ENCODE assay signal across 37 cellular contexts in the genomic region with DNA sequence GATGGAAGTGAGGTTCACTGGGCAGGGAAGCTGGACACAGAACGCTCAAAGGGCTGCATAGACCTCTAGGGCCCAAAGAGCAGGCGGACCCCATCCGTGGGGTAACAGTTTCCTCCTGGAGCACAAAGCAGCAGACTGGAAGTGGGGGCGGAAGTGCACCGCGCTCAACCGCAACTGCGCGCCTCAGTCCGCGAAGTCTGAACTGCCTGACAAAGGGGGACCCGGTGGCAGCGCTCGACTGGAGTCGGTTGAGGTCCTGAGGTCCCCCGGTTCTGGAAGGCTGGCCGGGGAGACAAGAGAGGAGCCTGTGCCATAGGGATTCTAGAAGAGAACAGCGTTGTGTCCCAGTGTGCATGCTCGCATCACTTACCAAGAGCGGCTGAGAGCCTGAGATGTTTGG. TPM values are rescaled to one million over a fixed set of nuclear protein-coding genes. Genes with fewer than 3 reads are reported as not detected.
A peak's percentile ranks its signal among the peaks of the same experiment; 100 is the strongest.
DNase-seq lines count a peak whose midpoint lies in the region; ATAC-seq, FAIRE-seq and TF ChIP-seq lines count a peak whose summit lies in the region.
"Had no signal": no experiment of that assay in that cellular context is flagged by ENCODE, and none has a peak within 500 bp of the region (broad histone marks: within the 10 kb centered on the region; RNA-seq: fewer than 3 reads in every experiment).

No MANE protein-coding gene starts in this region.

- DNase-seq in lower lobe of right lung: peak; percentile 30
- no peak for DNase-seq in neuronal stem cell (ENCODE audit: low spot score)
- no peak for DNase-seq in testis
- peak; percentile 61 for DNase-seq in upper lobe of right lung
- no peak for DNase-seq in activated CD4-positive, alpha-beta T cell treated with anti-CD3 and anti-CD28 coated beads, Interleukin-2, amount 50 U/mL, for 4 hours
- DNase-seq in activated naive CD4-positive, alpha-beta T cell (lab: John Stamatoyannopoulos, UW): no peak
- DNase-seq in GM23338 (ENCODE audit: low spot score): no peak
- DNase-seq in HepG2 (ENCODE audit: low spot score): no peak
- DNase-seq: 8988T; ACHN; AML-193; BE2C; C1 segment of cervical spinal cord; Caco-2; Calu3; CD4-positive, alpha-beta memory T cell; CD4-positive, alpha-beta T cell; CD4-positive, CD25-positive, alpha-beta regulatory T cell; CD8-positive, alpha-beta memory T cell; CD8-positive, alpha-beta T cell; COR-L47; DMS 273 treated with DMSO at 0.1 percent for 48 hours; DMS153; DMS53; DMS79; DMS79 treated with DMSO at 0.1 percent for 48 hours; DND-41; EL had no signal

- no peaks in the 10 kb centered on the region for H3K4me1 ChIP-seq in lower lobe of right lung
- no peaks in the 10 kb centered on the region for H3K4me1 ChIP-seq in neuronal stem cell (ENCODE audit: control insufficient read depth in 2 of 2, insufficient read depth in 1 of 2, low read depth in 1 of 2, low read length in 2 of 2)
- no peaks in the 10 kb centered on the region for H3K4me1 ChIP-seq in testis
- no peaks in the 10 kb centered on the region for H3K4me1 ChIP-seq in upper lobe of right lung
- peaks cover 1% of the 10 kb centered on the region for H3K4me1 ChIP-seq in GM23338 (ENCODE audit: insufficient read depth)
- H3K4me1 ChIP-seq in HepG2 (ENCODE audit: insufficient read depth, low read length): no peaks in the 10 kb centered on the region
- H3K4me1 ChIP-seq: A549, BE2C, Caco-2 had no signal

- H3K9me3 Mint-ChIP-seq in GM23338: peaks cover 9% of the 10 kb centered on the region
- H3K9me3 Mint-ChIP-seq: CD8-positive, alpha-beta T cell had no signal

- peaks cover 1% of the 10 kb centered on the region for H3K4me1 Mint-ChIP-seq in GM23338
- H3K4me1 Mint-ChIP-seq: B cell; CD14-positive monocyte; CD4-positive, alpha-beta memory T cell; CD8-positive, alpha-beta memory T cell had no signal

- H3K27ac Mint-ChIP-seq in GM23338: no peak overlapping the region
- H3K27ac Mint-ChIP-seq: B cell; CD14-positive monocyte; CD4-positive, alpha-beta memory T cell; CD4-positive, alpha-beta T cell; CD4-positive, CD25-positive, alpha-beta regulatory T cell; CD8-positive, alpha-beta T cell had no signal

- H2BK12ac ChIP-seq in neuronal stem cell (ENCODE audit: low read length): peak overlapping the region; percentile 41

- no peak overlapping the region for H2BK5ac ChIP-seq in neuronal stem cell (ENCODE audit: low read length)

- H4K20me1 ChIP-seq in GM23338 (replicated peaks; ENCODE audit: insufficient read depth) (no peaks in the 10 kb centered on the region), HepG2 (ENCODE audit: insufficient read depth, low read length) (no peaks in the 10 kb centered on the region)
- H4K20me1 ChIP-seq: BLaER1 had no signal

- ATAC-seq in lower lobe of right lung (no peak), upper lobe of right lung (no peak), GM23338 (no peak), HepG2 (no peak)
- ATAC-seq: A549; CD8-positive, alpha-beta T cell had no signal

- no peak for TF ChIP-seq RAD21 in HepG2 (CRISPR knock-in tag; IDR thresholded peaks at IDR 0.05)

- peak overlapping the region; percentile 20 for H2BK15ac ChIP-seq in neuronal stem cell (ENCODE audit: low read length)

- H3K9me2 ChIP-seq in GM23338 (ENCODE audit: insufficient read depth): no peaks in the 10 kb centered on the region

- CTCF ChIA-PET in HepG2 (lab: Yijun Ruan, JAX; ENCODE audit: low intra/inter-chr PET ratio, low total read pairs): no interaction called here

- H3K4me2 ChIP-seq in neuronal stem cell (ENCODE audit: insufficient read depth, low read length, poor library complexity, severe bottlenecking) (no peak overlapping the region), GM23338 (no peak overlapping the region), HepG2 (ENCODE audit: low read depth, low read length) (no peak overlapping the region)
- H3K4me2 ChIP-seq: A549; BLaER1; BLaER1 treated with 17β-estradiol and CSF1 and Interleukin-3, amounts not matched to agents 10 nM and 100 nM had no signal

- in situ Hi-C loops in HepG2 (cut with HindIII; ENCODE audit: extremely low pct_ligation_motif_present, low pct_unique_long_range_greater_than_20kb): no loop called here

- peak overlapping the region; percentile 53 for H3K18ac ChIP-seq in neuronal stem cell (ENCODE audit: low read length)

- no peak overlapping the region for H2AFZ ChIP-seq in neuronal stem cell (ENCODE audit: low read length)
- H2AFZ ChIP-seq in GM23338: no peak overlapping the region
- no peak overlapping the region for H2AFZ ChIP-seq in HepG2 (ENCODE audit: low read length)

- no peak overlapping the region for H4K91ac ChIP-seq in neuronal stem cell (ENCODE audit: low read depth, low read length, poor library complexity)

- no peaks in the 10 kb centered on the region for H3K79me1 ChIP-seq in neuronal stem cell (ENCODE audit: low read depth, low read length)

- no peak overlapping the region for H4K8ac ChIP-seq in neuronal stem cell (ENCODE audit: low read depth, low read length)

- no peak overlapping the region for H3K14ac ChIP-seq in neuronal stem cell (ENCODE audit: low read length)

- H3K4me3 ChIP-seq in lower lobe of right lung (no peak overlapping the region), neuronal stem cell (ENCODE audit: low read length in 2 of 2) (no peak overlapping the region), testis (peak overlapping the region; percentile 5 to 13), upper lobe of right lung (no peak overlapping the region), GM23338 (no peak overlapping the region), HepG2 (replicated peaks in 1 of 3; ENCODE audit: insufficient read depth in 1 of 3, low read depth in 2 of 3, low read length in 3 of 3) (no peak overlapping the region)
- H3K4me3 ChIP-seq: A549; BLaER1; BLaER1 treated with 17β-estradiol and CSF1 and Interleukin-3, amounts not matched to agents 10 nM and 100 nM had no signal

- BruUV-seq in HepG2 (replicated peaks; lab: Mats Ljungman, UMichigan): no TSS peak

- peak overlapping the region; percentile 71 for H2AK5ac ChIP-seq in neuronal stem cell (ENCODE audit: low read depth, low read length)

- no CpG with 5 or more reads among the region's 20 CpGs for whole genome bisulfite sequencing in neuronal stem cell (ENCODE audit: extremely low coverage in 2 of 2, insufficient read length in 2 of 2, insufficient replicate concordance in 1 of 2), 2 donors
- 68 to 75% methylated on average over 6 to 20 of the region's 20 CpGs for WGBS in testis, 2 donors
- WGBS in HepG2 (ENCODE audit: low lambda C conversion rate): 83% methylated on average over 19 of the region's 20 CpGs

- TF ChIP-seq POLR2A in testis (IDR thresholded peaks at IDR 0.05) (no peak), HepG2 (IDR thresholded peaks at IDR 0.05; ENCODE audit: insufficient read depth in 1 of 2, low read depth in 2 of 2, low read length in 2 of 2) (no peak)

- no peaks in the 10 kb centered on the region for H3K27me3 ChIP-seq in lower lobe of right lung (ENCODE audit: low read depth)
- H3K27me3 ChIP-seq in neuronal stem cell (ENCODE audit: control insufficient read depth in 3 of 3, insufficient read depth in 3 of 3, low read depth in 1 of 3, low read length in 3 of 3): no peaks in the 10 kb centered on the region
- H3K27me3 ChIP-seq in testis: no peaks in the 10 kb centered on the region
- no peaks in the 10 kb centered on the region for H3K27me3 ChIP-seq in upper lobe of right lung
- no peaks in the 10 kb centered on the region for H3K27me3 ChIP-seq in GM23338 (ENCODE audit: insufficient read depth)
- no peaks in the 10 kb centered on the region for H3K27me3 ChIP-seq in HepG2 (ENCODE audit: control insufficient read depth in 1 of 2, insufficient read depth in 2 of 2, low read length in 2 of 2)
- H3K27me3 ChIP-seq: BE2C; BLaER1; BLaER1 treated with 17β-estradiol and CSF1 and Interleukin-3, amounts not matched to agents 10 nM and 100 nM had no signal

- H3K23ac ChIP-seq in neuronal stem cell (ENCODE audit: low read depth, low read length, poor library complexity): no peak overlapping the region

- no peak for FAIRE-seq in HepG2 (lab: Jason Lieb, UNC)
- FAIRE-seq: A204.1, A549, D721Med had no signal

- intact Hi-C loops in lower lobe of right lung (cut with DNase I) (no loop called here), testis (cut with DNase I; ENCODE audit: low total_unique reads) (no loop called here), upper lobe of right lung (cut with DNase I) (no loop called here), HepG2 (cut with micrococcal nuclease; ENCODE audit: unreplicated experiment) (no loop called here)

- no peak overlapping the region for H2BK120ac ChIP-seq in neuronal stem cell (ENCODE audit: low read depth, low read length)

- no peaks in the 10 kb centered on the region for H3K36me3 ChIP-seq in lower lobe of right lung
- H3K36me3 ChIP-seq in neuronal stem cell (replicated peaks in 1 of 2; ENCODE audit: control insufficient read depth in 2 of 2, insufficient read depth in 2 of 2, low read length in 2 of 2): peaks cover 0 to 3% of the 10 kb centered on the region in 2 donors
- H3K36me3 ChIP-seq in testis (ENCODE audit: low read depth, missing control alignments): no peaks in the 10 kb centered on the region
- H3K36me3 ChIP-seq in upper lobe of right lung: no peaks in the 10 kb centered on the region
- no peaks in the 10 kb centered on the region; the same call in 1 of the 2 replicates for H3K36me3 ChIP-seq in GM23338 (ENCODE audit: insufficient read depth)
- H3K36me3 ChIP-seq in HepG2 (replicated peaks in 1 of 2; ENCODE audit: control insufficient read depth in 1 of 2, insufficient read depth in 2 of 2, low read length in 2 of 2): no peaks in the 10 kb centered on the region
- H3K36me3 ChIP-seq: BE2C, BLaER1 had no signal

- no peaks in the 10 kb centered on the region for H3F3A ChIP-seq in GM23338 (replicated peaks; ENCODE audit: low read depth)

- no peak overlapping the region for H3K27ac ChIP-seq in lower lobe of right lung
- H3K27ac ChIP-seq in neuronal stem cell (replicated peaks; ENCODE audit: low read length): no peak overlapping the region
- no peak overlapping the region for H3K27ac ChIP-seq in testis
- H3K27ac ChIP-seq in upper lobe of right lung: no peak overlapping the region
- H3K27ac ChIP-seq in GM23338 (ENCODE audit: low read depth): no peak overlapping the region
- H3K27ac ChIP-seq in HepG2 (ENCODE audit: extremely low read length, insufficient read depth, low read length): no peak overlapping the region
- H3K27ac ChIP-seq: 22Rv1; A549; BLaER1; BLaER1 treated with 17β-estradiol and CSF1 and Interleukin-3, amounts not matched to agents 10 nM and 100 nM; C4-2B had no signal

- H3K79me2 ChIP-seq in GM23338 (replicated peaks; ENCODE audit: insufficient read depth) (no peaks in the 10 kb centered on the region), HepG2 (ENCODE audit: insufficient read depth, low read length) (no peaks in the 10 kb centered on the region)

- TF ChIP-seq CTCF in lower lobe of right lung (IDR thresholded peaks at IDR 0.05) (no peak), testis (IDR thresholded peaks at IDR 0.05) (no peak), upper lobe of right lung (IDR thresholded peaks at IDR 0.05) (no peak), GM23338 (conservative IDR thresholded peaks at IDR 0.05; ENCODE audit: low read depth in 2 of 2) (no peak), HepG2 (CRISPR knock-in tag; IDR thresholded peaks at IDR 0.05) (no peak)

- no peaks in the 10 kb centered on the region for H3K9me3 ChIP-seq in lower lobe of right lung
- H3K9me3 ChIP-seq in neuronal stem cell (replicated peaks in 1 of 2; ENCODE audit: control insufficient read depth in 2 of 2, insufficient read depth in 1 of 2, low read depth in 1 of 2, low read length in 2 of 2): peaks cover 0 to 3% of the 10 kb centered on the region in 2 donors
- no peaks in the 10 kb centered on the region for H3K9me3 ChIP-seq in testis
- H3K9me3 ChIP-seq in upper lobe of right lung: no peaks in the 10 kb centered on the region
- H3K9me3 ChIP-seq in HepG2 (ENCODE audit: low read length): no peaks in the 10 kb centered on the region
- H3K9me3 ChIP-seq: A549, BE2C, Caco-2 had no signal

- POLR2A ChIA-PET in HepG2 (lab: Yijun Ruan, JAX): no interaction called here

- no peak overlapping the region for H3K4ac ChIP-seq in neuronal stem cell (ENCODE audit: low read length)

- H3K27me3 Mint-ChIP-seq in GM23338 (ENCODE audit: insufficient read depth, low read depth, poor library complexity): peaks cover 15% of the 10 kb centered on the region
- H3K27me3 Mint-ChIP-seq: B cell; CD4-positive, alpha-beta T cell had no signal

- no peaks in the 10 kb centered on the region; the same call in 1 of the 3 replicates for H3K36me3 Mint-ChIP-seq in GM23338 (ENCODE audit: low read depth)
- H3K36me3 Mint-ChIP-seq: CD4-positive, CD25-positive, alpha-beta regulatory T cell had no signal

- H3K4me3 Mint-ChIP-seq in GM23338: no peak overlapping the region
- H3K4me3 Mint-ChIP-seq: B cell; CD14-positive monocyte; CD4-positive, alpha-beta memory T cell; CD4-positive, alpha-beta T cell; CD4-positive, CD25-positive, alpha-beta regulatory T cell; CD8-positive, alpha-beta memory T cell; CD8-positive, alpha-beta T cell had no signal

- TF ChIP-seq EP300 in HepG2 (IDR thresholded peaks at IDR 0.05; ENCODE audit: low read depth in 2 of 2, low read length in 2 of 2): no peak
- TF ChIP-seq EP300 in HepG2 (CRISPR knock-in tag; IDR thresholded peaks at IDR 0.05; ENCODE audit: borderline replicate concordance): no peak

- H3K9ac ChIP-seq in neuronal stem cell (ENCODE audit: low read depth, low read length, poor library complexity) (no peak overlapping the region), HepG2 (ENCODE audit: insufficient read depth, low read depth, low read length) (no peak overlapping the region)
- H3K9ac ChIP-seq: BLaER1; BLaER1 treated with 17β-estradiol and CSF1 and Interleukin-3, amounts not matched to agents 10 nM and 100 nM had no signal

RNA-seq across cellular contexts. Expression of gene ALPK1, which starts 58.5 kb away (rescaled TPM):
- 40.1 TPM for total RNA-seq in lower lobe of right lung
- 0.17 TPM for polyA plus RNA-seq in neuronal stem cell (2013, experiment 1 of 2)
- 0.14 TPM for polyA plus RNA-seq in neuronal stem cell (2013, experiment 2 of 2)
- 10 to 100 TPM in 1 of 2 donors, 1 to 10 TPM in 1; 9.7 to 12.5 TPM for total RNA-seq in testis
- polyA plus RNA-seq in testis (ENCODE audit: insufficient read depth, low read depth, low replicate concordance): 5.2 TPM
- total RNA-seq in upper lobe of right lung: 34.3 TPM
- total RNA-seq in GM23338 (2014; rRNA removed; shearing (Covaris generic)): 0.49 and 2.0 TPM in 2 replicates
- polyA plus RNA-seq in GM23338 (2016; fragmentation: Nextera tagmentation; extraction: Ambion mirVana): 0.10 TPM in 1 of 2 replicates, not detected in the other
- 1.3 and 1.5 TPM in 2 replicates for total RNA-seq in HepG2 (2016; rRNA removed; fragmentation: Illumina TruSeq; extraction: Trizol)
- 0.71 TPM in 1 of 2 replicates, not detected in the other for total RNA-seq in HepG2 (2016; cell fraction: cytosol; rRNA removed; fragmentation: Illumina TruSeq; extraction: Trizol; ENCODE audit: low read depth)
- 1.1 and 1.5 TPM in 2 replicates for total RNA-seq in HepG2 (2016; cell fraction: insoluble cytoplasmic fraction; rRNA removed; fragmentation: Illumina TruSeq; extraction: Trizol)
- total RNA-seq in HepG2 (2016; cell fraction: membrane; rRNA removed; fragmentation: Illumina TruSeq; extraction: Trizol): 0.37 and 1.0 TPM in 2 replicates
- total RNA-seq in HepG2 (2016; cell fraction: nucleus; rRNA removed; fragmentation: Illumina TruSeq; extraction: Trizol): 2.9 and 4.0 TPM in 2 replicates
- polyA plus RNA-seq in HepG2 (2011; rRNA removed): 0.61 and 0.89 TPM in 2 replicates
- polyA plus RNA-seq in HepG2 (2011; cell fraction: cytosol; rRNA removed): 0.31 and 0.38 TPM in 2 replicates
- polyA plus RNA-seq in HepG2 (2011; cell fraction: nucleus; rRNA removed): 1.4 and 1.9 TPM in 2 replicates
- 0.63 and 0.75 TPM in 2 replicates for polyA plus RNA-seq in HepG2 (2012)
- 0.11 and 0.27 TPM in 2 replicates for polyA plus RNA-seq in HepG2 (2016; cell fraction: cytosol; fragmentation: Illumina TruSeq; extraction: Trizol; ENCODE audit: low read depth)
- 1.4 and 1.7 TPM in 2 replicates for polyA plus RNA-seq in HepG2 (2016; cell fraction: insoluble cytoplasmic fraction; fragmentation: Illumina TruSeq; extraction: Trizol; ENCODE audit: low read depth)
- polyA plus RNA-seq in HepG2 (2016; cell fraction: membrane; fragmentation: Illumina TruSeq; extraction: Trizol; ENCODE audit: low read depth): 0.23 and 0.29 TPM in 2 replicates
- 2.0 and 2.4 TPM in 2 replicates for polyA plus RNA-seq in HepG2 (2016; cell fraction: nucleus; fragmentation: Illumina TruSeq; extraction: Trizol; ENCODE audit: insufficient read depth, low read depth)
- 0.46 and 5.3 TPM in 2 replicates for polyA minus RNA-seq in HepG2 (2011; rRNA and poly(A)+ RNA removed; ENCODE audit: low replicate concordance)
- 0.49 TPM in 1 of 2 replicates, not detected in the other for polyA minus RNA-seq in HepG2 (2011; cell fraction: cytosol; rRNA and poly(A)+ RNA removed)
- 7.2 and 8.0 TPM in 2 replicates for polyA minus RNA-seq in HepG2 (2011; cell fraction: nucleus; rRNA and poly(A)+ RNA removed)

Comparison
In these comparisons a context has a peak if more than half of its experiments do, and no peak if none do; other contexts are left out.
1. DNase-seq: peak in lower lobe of right lung (single experiment) and upper lobe of right lung (single experiment); none in neuronal stem cell (single experiment), testis (single experiment), activated CD4-positive, alpha-beta T cell treated with anti-CD3 and anti-CD28 coated beads, Interleukin-2, amount 50 U/mL, for 4 hours (0 of 2), activated naive CD4-positive, alpha-beta T cell (0 of 4), GM23338 (single experiment) and HepG2 (single experiment).
2. H3K4me3 ChIP-seq: peak in testis (2 of 2); none in lower lobe of right lung (single experiment), neuronal stem cell (0 of 2), upper lobe of right lung (single experiment), GM23338 (single experiment) and HepG2 (0 of 3).